Comparison of ENCODE assay signal across 8 cellular contexts in genomic region chr11:46296520-46297448, GRCh38. TPM values are rescaled to one million over a fixed set of nuclear protein-coding genes. Genes with fewer than 3 reads are reported as not detected.
DNase-seq lines count a peak whose midpoint lies in the region; ATAC-seq and TF ChIP-seq lines count a peak whose summit lies in the region.

No MANE protein-coding gene starts in this region.

- no peak for ATAC-seq in activated naive CD8-positive, alpha-beta T cell treated with anti-CD3 and anti-CD28 coated beads, Interleukin-2, amount 50 U/mL, for 24 hours
- ATAC-seq in upper lobe of right lung (peak; percentile 6), HG02970 (IDR thresholded peaks at IDR 0.05; ENCODE audit: low FRiP score, unreplicated experiment) (no peak), GM19328 (IDR thresholded peaks at IDR 0.05; ENCODE audit: unreplicated experiment) (no peak)

- no peak for TF ChIP-seq CTCF in HEK293 (tag by site-specific recombination; IDR thresholded peaks at IDR 0.05)
- peak; percentile 42 for TF ChIP-seq CTCF in upper lobe of right lung (IDR thresholded peaks at IDR 0.05)

- H3K27me3 Mint-ChIP-seq in activated naive CD8-positive, alpha-beta T cell treated with anti-CD3 and anti-CD28 coated beads, Interleukin-2, amount 50 U/mL, for 24 hours: peaks cover 13% of the 10 kb centered on the region

- no peak overlapping the region for H3K27ac Mint-ChIP-seq in activated naive CD8-positive, alpha-beta T cell treated with anti-CD3 and anti-CD28 coated beads, Interleukin-2, amount 50 U/mL, for 24 hours

- intact Hi-C loops in upper lobe of right lung (cut with DNase I): no loop called here

- H3K9ac ChIP-seq in iPS-18a (ENCODE audit: low read length): peak overlapping the region; percentile 29

- H3K36me3 Mint-ChIP-seq in activated naive CD8-positive, alpha-beta T cell treated with anti-CD3 and anti-CD28 coated beads, Interleukin-2, amount 50 U/mL, for 24 hours (ENCODE audit: low read depth): no peaks in the 10 kb centered on the region

- DNase-seq in ACHN: peak; percentile 74
- DNase-seq in activated naive CD8-positive, alpha-beta T cell treated with anti-CD3 and anti-CD28 coated beads, Interleukin-2, amount 50 U/mL, for 24 hours: no peak
- DNase-seq in upper lobe of right lung: no peak
- DNase-seq in NCI-H2196 treated with DMSO at 0.1 percent for 48 hours (lab: John Stamatoyannopoulos, UW; ENCODE audit: unreplicated experiment): no peak

- CTCF ChIA-PET in HEK293 (lab: Yijun Ruan, JAX): interaction anchor here (0.5 to 4.5 kb wide), 19 partner anchors 8 to 242 kb away, joined by 3 to 91 read pairs (median 6); partner anchors contain the start of gene CREB3L1

- H3K36me3 ChIP-seq in HEK293 (ENCODE audit: control insufficient read depth in 2 of 2, insufficient read depth in 1 of 2, low read length in 2 of 2) (no peaks in the 10 kb centered on the region), iPS-18a (ENCODE audit: control insufficient read depth, low read depth, low read length) (no peaks in the 10 kb centered on the region), upper lobe of right lung (no peaks in the 10 kb centered on the region)

- peaks cover 10% of the 10 kb centered on the region for H3K4me1 Mint-ChIP-seq in activated naive CD8-positive, alpha-beta T cell treated with anti-CD3 and anti-CD28 coated beads, Interleukin-2, amount 50 U/mL, for 24 hours

- peak overlapping the region; percentile 73 for H3K4me3 Mint-ChIP-seq in activated naive CD8-positive, alpha-beta T cell treated with anti-CD3 and anti-CD28 coated beads, Interleukin-2, amount 50 U/mL, for 24 hours

- no peak overlapping the region for H3K27ac ChIP-seq in HEK293 (ENCODE audit: extremely low read depth, low read depth, low read length)
- H3K27ac ChIP-seq in iPS-18a (ENCODE audit: low read length): peak overlapping the region; percentile 15
- no peak overlapping the region for H3K27ac ChIP-seq in upper lobe of right lung

- peaks cover 4% of the 10 kb centered on the region for H3K27me3 ChIP-seq in iPS-18a (ENCODE audit: control insufficient read depth, insufficient read depth, low read length)
- peaks cover 11% of the 10 kb centered on the region for H3K27me3 ChIP-seq in upper lobe of right lung

- no peaks in the 10 kb centered on the region for H3K9me3 Mint-ChIP-seq in activated naive CD8-positive, alpha-beta T cell treated with anti-CD3 and anti-CD28 coated beads, Interleukin-2, amount 50 U/mL, for 24 hours

- H3K9me3 ChIP-seq in HEK293 (ENCODE audit: control insufficient read depth, insufficient read depth, low read depth, low read length) (no peaks in the 10 kb centered on the region), iPS-18a (ENCODE audit: control insufficient read depth, low read depth, low read length) (no peaks in the 10 kb centered on the region), upper lobe of right lung (no peaks in the 10 kb centered on the region)

- no peak overlapping the region for H3K4me3 ChIP-seq in HEK293 (ENCODE audit: low read depth, low read length)
- H3K4me3 ChIP-seq in iPS-18a (ENCODE audit: low read length): peak overlapping the region; percentile 66
- no peak overlapping the region for H3K4me3 ChIP-seq in upper lobe of right lung

- POLR2A ChIA-PET in HEK293 (lab: Yijun Ruan, JAX): interaction anchor here (0.6 to 3.3 kb wide), 4 partner anchors 23 to 54 kb away, joined by 3 to 28 read pairs (median 4); no protein-coding TSS in a partner anchor

- H3K4me1 ChIP-seq in HEK293 (ENCODE audit: control insufficient read depth, insufficient read depth, low read length) (no peaks in the 10 kb centered on the region), iPS-18a (ENCODE audit: control insufficient read depth, low read depth, low read length) (peaks cover 29% of the 10 kb centered on the region), upper lobe of right lung (peaks cover 28% of the 10 kb centered on the region)

- in situ Hi-C loops in ACHN (cut with HindIII; ENCODE audit: low pct_ligation_motif_present, low pct_unique_long_range_greater_than_20kb, low sequenced_read_pairs): no loop called here

TF ChIP-seq in HEK293, 187 proteins besides CTCF, POLR2A, EP300 and RAD21:
- TF ChIP-seq ZNF660 (tag by site-specific recombination; IDR thresholded peaks at IDR 0.05) (0 out of 2 replicates have a peak, but pooled peaks have one; percentile 33), KLF17 (tag by site-specific recombination; IDR thresholded peaks at IDR 0.05) (0 out of 2 replicates have a peak, but pooled peaks have one; percentile 24), ZIC2 (tag by site-specific recombination; IDR thresholded peaks at IDR 0.05) (peak; percentile 75), ZNF837 (tag by site-specific recombination; IDR thresholded peaks at IDR 0.05) (no peak), TRIM28 (IDR thresholded peaks at IDR 0.05; ENCODE audit: borderline replicate concordance, low read length) (no peak), GLIS1 (tag by site-specific recombination; IDR thresholded peaks at IDR 0.05) (peak; percentile 46), PATZ1 (tag by site-specific recombination; IDR thresholded peaks at IDR 0.05) (peak; percentile 48), KLF10 (tag by site-specific recombination; IDR thresholded peaks at IDR 0.05) (0 out of 2 replicates have a peak, but pooled peaks have one; percentile 27), ZNF221 (tag by site-specific recombination; IDR thresholded peaks at IDR 0.05; ENCODE audit: borderline replicate concordance) (no peak)

RNA-seq across cellular contexts. Expression of gene CREB3L1, which starts 19.3 kb away (rescaled TPM):
- total RNA-seq in upper lobe of right lung: 47.4 TPM

RNA-seq across cellular contexts. Expression of gene DGKZ, which starts 50.5 kb away (rescaled TPM):
- total RNA-seq in upper lobe of right lung: 50.4 TPM
